Comparison of ENCODE assay signal across 21 cellular contexts in genomic region chr9:75956161-75956560, GRCh38.
"Had no signal": no experiment of that assay in that cellular context is flagged by ENCODE, and none has a peak within 500 bp of the region (broad histone marks: within the 10 kb centered on the region; RNA-seq: fewer than 3 reads in every experiment).

No MANE protein-coding gene starts in this region.

- H3K9me3 ChIP-seq: heart left ventricle, left lung, lower lobe of right lung, ovary, right atrium auricular region, right lobe of liver, tibial nerve, upper lobe of left lung, vagina had no signal

- H3K4me1 Mint-ChIP-seq: stimulated activated effector memory CD8-positive, alpha-beta T cell treated with anti-CD3 and anti-CD28 coated beads, Interleukin-12 subunit alpha, Interleukin-12 subunit beta, amount 100 ng/mL, for 72 hours had no signal

- H3K4me3 Mint-ChIP-seq: mesothelial cell of epicardium; naive thymus-derived CD4-positive, alpha-beta T cell; natural killer cell treated with Interleukin-12 subunit alpha and Interleukin-12 subunit beta and Interleukin-15 and Interleukin-18, amount 100 ng/mL, for 72 hours; stimulated activated effector memory CD8-positive, alpha-beta T cell treated with anti-CD3 and anti-CD28 coated beads, Interleukin-12 subunit alpha, Interleukin-12 subunit beta, amount 100 ng/mL, for 72 hours; stimulated activated naive CD8-positive, alpha-beta T cell treated with anti-CD3 and anti-CD28 coated beads, Interleukin-15, Interleukin-2, amounts not matched to agents 100 ng/mL and 50 ng/mL, for 24 hours had no signal

- H3K27ac Mint-ChIP-seq: mesothelial cell of epicardium; naive thymus-derived CD4-positive, alpha-beta T cell; natural killer cell treated with Interleukin-12 subunit alpha and Interleukin-12 subunit beta and Interleukin-15 and Interleukin-18, amount 100 ng/mL, for 72 hours; progenitor cell of endocrine pancreas; stimulated activated effector memory CD8-positive, alpha-beta T cell treated with anti-CD3 and anti-CD28 coated beads, Interleukin-12 subunit alpha, Interleukin-12 subunit beta, amount 100 ng/mL, for 72 hours; stimulated activated naive CD8-positive, alpha-beta T cell treated with anti-CD3 and anti-CD28 coated beads, Interleukin-15, Interleukin-2, amounts not matched to agents 100 ng/mL and 50 ng/mL, for 24 hours had no signal

- H3K27me3 ChIP-seq: heart left ventricle, left lung, ovary, right atrium auricular region, right lobe of liver, tibial nerve, upper lobe of left lung, vagina had no signal

- DNase-seq: heart left ventricle; islet precursor cell; left cardiac atrium; left lung; lower lobe of right lung; mammary epithelial cell; mesenchymal stem cell; naive thymus-derived CD4-positive, alpha-beta T cell; ovary; right lobe of liver; stimulated activated CD4-positive, alpha-beta T cell treated with anti-CD3 and anti-CD28 coated beads, Interleukin-4, amount 100 ng/mL, for 24 hours; stimulated activated naive CD4-positive, alpha-beta T cell; upper lobe of left lung had no signal

- ATAC-seq: heart left ventricle; left cardiac atrium; left lung; lower lobe of right lung; naive thymus-derived CD4-positive, alpha-beta T cell; natural killer cell treated with Interleukin-12 subunit alpha and Interleukin-12 subunit beta and Interleukin-15 and Interleukin-18, amount 100 ng/mL, for 72 hours; right lobe of liver; stimulated activated effector memory CD8-positive, alpha-beta T cell treated with anti-CD3 and anti-CD28 coated beads, Interleukin-12 subunit alpha, Interleukin-12 subunit beta, amount 100 ng/mL, for 72 hours had no signal

- H3K4me1 ChIP-seq: left lung, lower lobe of right lung had no signal

- H3K36me3 Mint-ChIP-seq: mesothelial cell of epicardium; natural killer cell treated with Interleukin-12 subunit alpha and Interleukin-12 subunit beta and Interleukin-15 and Interleukin-18, amount 100 ng/mL, for 72 hours; stimulated activated effector memory CD8-positive, alpha-beta T cell treated with anti-CD3 and anti-CD28 coated beads, Interleukin-12 subunit alpha, Interleukin-12 subunit beta, amount 100 ng/mL, for 72 hours had no signal

- H3K9me3 Mint-ChIP-seq: mesothelial cell of epicardium; natural killer cell treated with Interleukin-12 subunit alpha and Interleukin-12 subunit beta and Interleukin-15 and Interleukin-18, amount 100 ng/mL, for 72 hours; stimulated activated effector memory CD8-positive, alpha-beta T cell treated with anti-CD3 and anti-CD28 coated beads, Interleukin-12 subunit alpha, Interleukin-12 subunit beta, amount 100 ng/mL, for 72 hours; stimulated activated naive CD8-positive, alpha-beta T cell treated with anti-CD3 and anti-CD28 coated beads, Interleukin-15, Interleukin-2, amounts not matched to agents 100 ng/mL and 50 ng/mL, for 24 hours had no signal

- H3K27me3 Mint-ChIP-seq: naive thymus-derived CD4-positive, alpha-beta T cell; progenitor cell of endocrine pancreas; stimulated activated naive CD8-positive, alpha-beta T cell treated with anti-CD3 and anti-CD28 coated beads, Interleukin-15, Interleukin-2, amounts not matched to agents 100 ng/mL and 50 ng/mL, for 24 hours had no signal

- H3K4me3 ChIP-seq: heart left ventricle, left lung, lower lobe of right lung, ovary, right atrium auricular region, right lobe of liver, tibial nerve, upper lobe of left lung, vagina had no signal

- H3K27ac ChIP-seq: heart left ventricle, left lung, lower lobe of right lung, ovary, right atrium auricular region, right lobe of liver, tibial nerve, upper lobe of left lung, vagina had no signal

- H3K36me3 ChIP-seq: left lung, lower lobe of right lung, ovary, right atrium auricular region, right lobe of liver, tibial nerve, upper lobe of left lung, vagina had no signal
